Comparison of ENCODE assay signal across 8 cellular contexts in the genomic region with DNA sequence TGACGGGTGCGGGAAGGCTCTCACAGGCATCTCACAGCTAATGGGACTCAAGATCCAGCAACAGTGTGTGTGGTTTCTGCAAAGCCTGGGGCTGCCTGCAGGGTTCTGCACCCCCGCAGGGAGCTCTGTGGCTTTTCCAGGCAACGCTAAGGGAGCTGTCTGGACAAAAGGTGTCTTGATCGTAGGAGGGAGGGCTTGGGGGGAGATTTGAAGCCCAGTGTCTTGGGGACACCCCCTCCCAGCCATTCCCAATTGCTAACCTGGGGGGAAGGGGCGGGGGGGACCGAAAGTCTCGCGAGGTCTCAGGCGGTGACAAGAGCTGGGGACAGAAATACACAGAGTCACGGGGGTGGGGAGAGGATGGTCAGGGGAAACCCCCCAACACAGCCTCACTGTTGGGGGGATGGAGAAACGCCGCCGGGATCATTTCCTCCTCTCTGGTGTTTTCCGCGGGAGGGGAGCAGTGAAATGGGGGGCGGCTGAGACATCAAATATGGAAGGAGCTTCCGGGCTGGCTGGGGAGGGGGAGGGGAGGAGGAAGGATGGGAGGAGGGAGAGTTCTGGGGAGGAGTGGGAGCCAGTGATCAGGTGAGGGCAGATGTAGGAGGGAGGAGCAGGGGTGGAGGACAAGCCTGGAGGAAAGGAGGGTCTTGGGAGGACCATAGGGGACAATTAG. TPM values are rescaled to one million over a fixed set of nuclear protein-coding genes. Genes with fewer than 3 reads are reported as not detected.
DNase-seq lines count a peak whose midpoint lies in the region; ATAC-seq and TF ChIP-seq lines count a peak whose summit lies in the region.

No MANE protein-coding gene starts in this region.

- DNase-seq in activated CD4-positive, alpha-beta T cell treated with anti-CD3 and anti-CD28 coated beads for 36 hours, result peak; percentile 69
- no peak for DNase-seq in activated CD4-positive, alpha-beta T cell treated with anti-CD3 and anti-CD28 coated beads for 4 hours
- DNase-seq in NCI-H2107 treated with DMSO at 0.1 percent for 48 hours (lab: John Stamatoyannopoulos, UW; ENCODE audit: unreplicated experiment) (peak; percentile 64), astrocyte of the cerebellum (ENCODE audit: low read depth) (no peak), skeletal muscle cell (ENCODE audit: low read depth) (no peak), GM19238 (ENCODE audit: insufficient read length, low spot score) (no peak)
- DNase-seq in activated CD8-positive, alpha-beta memory T cell treated with anti-CD3 and anti-CD28 coated beads for 24 hours, result no peak

- in situ Hi-C loops in astrocyte of the cerebellum (cut with HindIII; ENCODE audit: low sequenced_read_pairs), result no loop called here

- peak; percentile 80 for ATAC-seq in activated CD4-positive, alpha-beta T cell treated with anti-CD3 and anti-CD28 coated beads for 36 hours
- ATAC-seq in HG03378 (IDR thresholded peaks at IDR 0.05; ENCODE audit: unreplicated experiment), result no peak

- H3K4me1 Mint-ChIP-seq in activated CD4-positive, alpha-beta T cell treated with anti-CD3 and anti-CD28 coated beads for 36 hours, result peaks cover 16% of the 10 kb centered on the region

- intact Hi-C loops in activated CD4-positive, alpha-beta T cell treated with anti-CD3 and anti-CD28 coated beads for 36 hours (cut with DNase I, micrococcal nuclease), result no loop called here

- no peak for TF ChIP-seq CTCF in astrocyte of the cerebellum (IDR thresholded peaks at IDR 0.05; ENCODE audit: low read depth, low read length, missing control alignments)

- H3K9me3 Mint-ChIP-seq in activated CD4-positive, alpha-beta T cell treated with anti-CD3 and anti-CD28 coated beads for 36 hours (ENCODE audit: low read depth), result no peaks in the 10 kb centered on the region

- CTCF ChIA-PET in activated CD4-positive, alpha-beta T cell treated with anti-CD3 and anti-CD28 coated beads for 36 hours (lab: Charles Lee), result interaction anchor here (0.6 kb wide), 1 partner anchor 145 kb away, joined by 3 read pairs; no protein-coding TSS in a partner anchor

- POLR2A ChIA-PET in activated CD4-positive, alpha-beta T cell treated with anti-CD3 and anti-CD28 coated beads for 36 hours (lab: Charles Lee), result interaction anchor here (1.1 kb wide), 1 partner anchor 13 kb away, joined by 3 read pairs; a partner anchor contains a TSS

- H3K27ac Mint-ChIP-seq in activated CD4-positive, alpha-beta T cell treated with anti-CD3 and anti-CD28 coated beads for 36 hours, result no peak overlapping the region

- peak overlapping the region; percentile 3 for H3K4me3 ChIP-seq in astrocyte of the cerebellum (ENCODE audit: low read depth, low read length)
- peak overlapping the region; percentile 25 for H3K4me3 ChIP-seq in skeletal muscle cell (ENCODE audit: low read depth, low read length)

- H3K36me3 Mint-ChIP-seq in activated CD4-positive, alpha-beta T cell treated with anti-CD3 and anti-CD28 coated beads for 36 hours (ENCODE audit: low read depth), result no peaks in the 10 kb centered on the region

- peak overlapping the region; percentile 19 for H3K4me3 Mint-ChIP-seq in activated CD4-positive, alpha-beta T cell treated with anti-CD3 and anti-CD28 coated beads for 36 hours

- peaks cover 43% of the 10 kb centered on the region for H3K27me3 Mint-ChIP-seq in activated CD4-positive, alpha-beta T cell treated with anti-CD3 and anti-CD28 coated beads for 36 hours

RNA-seq across cellular contexts. Expression of a gene that starts 13.3 kb away (rescaled TPM):
- total RNA-seq in activated CD4-positive, alpha-beta T cell treated with anti-CD3 and anti-CD28 coated beads for 36 hours, result 1 to 10 TPM; 9.1 to 9.7 TPM

RNA-seq across cellular contexts. Expression of a gene that starts 49.5 kb away (rescaled TPM):
- 10 to 100 TPM; 44.0 to 63.4 TPM for total RNA-seq in activated CD4-positive, alpha-beta T cell treated with anti-CD3 and anti-CD28 coated beads for 36 hours

Comparison
In these comparisons a context has a peak if more than half of its experiments do, and no peak if none do; other contexts are left out.
1. DNase-seq: peak in activated CD4-positive, alpha-beta T cell treated with anti-CD3 and anti-CD28 coated beads for 36 hours (single experiment) and NCI-H2107 treated with DMSO at 0.1 percent for 48 hours (single experiment); none in activated CD4-positive, alpha-beta T cell treated with anti-CD3 and anti-CD28 coated beads for 4 hours (0 of 2), astrocyte of the cerebellum (single experiment), skeletal muscle cell (single experiment), activated CD8-positive, alpha-beta memory T cell treated with anti-CD3 and anti-CD28 coated beads for 24 hours (single experiment) and GM19238 (single experiment).